12 cellular contexts compared by ENCODE assay signal in the genomic region with DNA sequence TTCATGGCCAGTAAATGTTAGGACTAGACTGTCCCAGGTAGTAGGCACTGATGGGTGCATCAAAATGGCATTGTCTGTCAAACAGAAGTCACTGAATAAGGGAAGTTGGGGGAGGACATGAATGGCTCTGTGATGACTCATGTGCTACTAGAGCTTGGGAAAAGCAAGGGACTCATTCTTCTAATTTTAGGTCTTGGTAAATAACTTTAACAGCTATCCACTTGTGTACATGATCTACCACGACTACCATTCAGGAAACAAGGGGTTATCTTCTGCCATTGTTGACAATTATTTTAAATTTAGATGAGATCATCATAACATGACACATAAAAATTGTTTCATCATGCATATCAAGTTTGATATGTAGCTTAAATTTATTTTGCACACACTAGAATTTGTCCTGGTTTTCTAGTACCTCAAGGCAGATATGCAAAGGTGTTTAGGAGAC. TPM values are rescaled to one million over a fixed set of nuclear protein-coding genes. Genes with fewer than 3 reads are reported as not detected.
DNase-seq lines count a peak whose midpoint lies in the region; ATAC-seq, FAIRE-seq and TF ChIP-seq lines count a peak whose summit lies in the region.
"Had no signal": no experiment of that assay in that cellular context is flagged by ENCODE, and none has a peak within 500 bp of the region (broad histone marks: within the 10 kb centered on the region; RNA-seq: fewer than 3 reads in every experiment).

No MANE protein-coding gene starts in this region.

- FAIRE-seq in keratinocyte (lab: Jason Lieb, UNC) (peak; percentile 89), kidney (lab: Jason Lieb, UNC) (no peak)

- no peak overlapping the region for H2AFZ ChIP-seq in keratinocyte (ENCODE audit: control insufficient read depth, low read length)

- H3K4me1 ChIP-seq in HUES64 (ENCODE audit: insufficient read depth, low read length): peaks cover 17% of the 10 kb centered on the region
- H3K4me1 ChIP-seq in keratinocyte (ENCODE audit: control insufficient read depth, extremely low read depth, insufficient read depth, low read length): no peaks in the 10 kb centered on the region
- H3K4me1 ChIP-seq in kidney (ENCODE audit: control insufficient read depth in 1 of 2, insufficient read depth in 1 of 2, low read depth in 1 of 2, low read length in 2 of 2): no peaks in the 10 kb centered on the region

- H3K27ac Mint-ChIP-seq in CD14-positive monocyte: peak overlapping the region in 2 of 7 donors; percentile 40 to 56
- no peak overlapping the region for H3K27ac Mint-ChIP-seq in activated T-helper 17 cell treated with anti-CD3 and anti-CD28 coated beads, Interleukin-2, amount 50 U/mL, for 72 hours
- H3K27ac Mint-ChIP-seq: activated naive CD4-positive, alpha-beta T cell treated with anti-CD3 and anti-CD28 coated beads, Interleukin-2, amount 50 U/mL, for 72 hours; T-helper 17 cell had no signal

- peaks cover 4% of the 10 kb centered on the region for H3K4me1 Mint-ChIP-seq in CD14-positive monocyte
- no peaks in the 10 kb centered on the region for H3K4me1 Mint-ChIP-seq in activated T-helper 17 cell treated with anti-CD3 and anti-CD28 coated beads, Interleukin-2, amount 50 U/mL, for 72 hours
- H3K4me1 Mint-ChIP-seq: T-helper 17 cell had no signal

- no peaks in the 10 kb centered on the region for H3K9me1 ChIP-seq in keratinocyte (ENCODE audit: control insufficient read depth, extremely low read depth, insufficient read depth, low read length)

- no peak overlapping the region for H3K27ac ChIP-seq in HUES64 (ENCODE audit: low read depth, low read length)
- peak overlapping the region; percentile 59 for H3K27ac ChIP-seq in keratinocyte (ENCODE audit: control insufficient read depth, insufficient read depth, low read length)
- H3K27ac ChIP-seq in kidney (ENCODE audit: low read depth in 2 of 2, low read length in 2 of 2): no peak overlapping the region
- H3K27ac ChIP-seq: neutrophil had no signal

- H3K27me3 ChIP-seq in HUES64 (ENCODE audit: insufficient read depth, low read length): peaks cover 11% of the 10 kb centered on the region
- no peaks in the 10 kb centered on the region for H3K27me3 ChIP-seq in keratinocyte (ENCODE audit: control insufficient read depth, extremely low read depth, insufficient read depth, low read length)
- H3K27me3 ChIP-seq: neutrophil had no signal

- peaks cover 24% of the 10 kb centered on the region for H4K20me1 ChIP-seq in keratinocyte (ENCODE audit: control insufficient read depth, extremely low read depth, insufficient read depth, low read length)

- no peak overlapping the region for H3K4me3 ChIP-seq in HUES64 (ENCODE audit: low read length)
- peak overlapping the region in 2 of 3 experiments; percentile 24 to 34 for H3K4me3 ChIP-seq in keratinocyte (ENCODE audit: control insufficient read depth in 2 of 3, extremely low read depth in 1 of 3, insufficient read depth in 2 of 3, low read depth in 1 of 3, low read length in 3 of 3)
- H3K4me3 ChIP-seq in kidney (ENCODE audit: low read length in 2 of 2): no peak overlapping the region

- dilution Hi-C loops in keratinocyte (cut with MboI; ENCODE audit: extremely low pct_ligation_motif_present, low sequenced_read_pairs): no loop called here

- H3K4me2 ChIP-seq in keratinocyte (ENCODE audit: control insufficient read depth, extremely low read depth, insufficient read depth, low read depth, low read length): peak overlapping the region; percentile 49

- H3K4me3 Mint-ChIP-seq in CD14-positive monocyte: no peak overlapping the region
- no peak overlapping the region for H3K4me3 Mint-ChIP-seq in activated T-helper 17 cell treated with anti-CD3 and anti-CD28 coated beads, Interleukin-2, amount 50 U/mL, for 72 hours
- H3K4me3 Mint-ChIP-seq: T-helper 17 cell had no signal

- H3K79me2 ChIP-seq in keratinocyte (ENCODE audit: control insufficient read depth, insufficient read depth, low read length): peaks cover 24% of the 10 kb centered on the region

- TF ChIP-seq CTCF in CD14-positive monocyte (IDR thresholded peaks at IDR 0.05) (no peak), keratinocyte (optimal IDR thresholded peaks at IDR 0.05 in 1 of 3, IDR thresholded peaks at IDR 0.05 in 1 of 3, conservative IDR thresholded peaks at IDR 0.05 in 1 of 3; ENCODE audit: extremely low read depth in 1 of 3, insufficient read depth in 2 of 3, low read length in 3 of 3) (no peak), kidney (IDR thresholded peaks at IDR 0.05; ENCODE audit: borderline replicate concordance, extremely low read depth, insufficient read depth) (no peak)

- intact Hi-C loops in CD14-positive monocyte (cut with micrococcal nuclease): no loop called here
- intact Hi-C loops in kidney (cut with DNase I): no loop called here

- WGBS in HUES64: no CpG with 5 or more reads among the region's 1 CpG

- H3K36me3 ChIP-seq in HUES64 (ENCODE audit: insufficient read depth, low read length) (no peaks in the 10 kb centered on the region), keratinocyte (ENCODE audit: control insufficient read depth in 2 of 2, extremely low read depth in 1 of 2, insufficient read depth in 2 of 2, low read length in 2 of 2) (peaks cover 24 to 40% of the 10 kb centered on the region in 2 experiments), kidney (ENCODE audit: control insufficient read depth in 1 of 2, insufficient read depth in 2 of 2, low read length in 2 of 2) (no peaks in the 10 kb centered on the region)
- H3K36me3 ChIP-seq: neutrophil had no signal

- H3K9me3 ChIP-seq in HUES64 (ENCODE audit: insufficient read depth, low read depth, low read length): no peaks in the 10 kb centered on the region
- H3K9me3 ChIP-seq in keratinocyte (ENCODE audit: control insufficient read depth, low read depth, low read length): no peaks in the 10 kb centered on the region
- H3K9me3 ChIP-seq in kidney (ENCODE audit: control insufficient read depth in 1 of 2, low read length in 2 of 2): no peaks in the 10 kb centered on the region
- H3K9me3 ChIP-seq: neutrophil had no signal

- H3K9me3 Mint-ChIP-seq in CD14-positive monocyte: peaks cover 0 to 2% (median 0%) of the 10 kb centered on the region in 7 donors
- H3K9me3 Mint-ChIP-seq in activated T-helper 17 cell treated with anti-CD3 and anti-CD28 coated beads, Interleukin-2, amount 50 U/mL, for 72 hours: no peaks in the 10 kb centered on the region
- H3K9me3 Mint-ChIP-seq: activated naive CD4-positive, alpha-beta T cell treated with anti-CD3 and anti-CD28 coated beads, Interleukin-2, amount 50 U/mL, for 72 hours had no signal

- H3K9ac ChIP-seq in HUES64 (ENCODE audit: low read depth, low read length) (peak overlapping the region; percentile 8; the same call in 1 of the 2 replicates), keratinocyte (ENCODE audit: control insufficient read depth, extremely low read depth, insufficient read depth, low read length) (no peak overlapping the region), kidney (ENCODE audit: low read length in 2 of 2) (no peak overlapping the region)

- DNase-seq in CD14-positive monocyte (ENCODE audit: low spot score) (peak; percentile 50), keratinocyte (ENCODE audit: low read depth, low spot score) (peak; percentile 71), kidney (no peak)
- no peak for DNase-seq in activated CD4-positive, alpha-beta T cell treated with anti-CD3 and anti-CD28 coated beads, Interleukin-2, amount 50 U/mL, for 48 hours
- DNase-seq: DND-41, T-helper 17 cell had no signal

- H3K36me3 Mint-ChIP-seq in CD14-positive monocyte: no peaks in the 10 kb centered on the region
- peaks cover 24% of the 10 kb centered on the region for H3K36me3 Mint-ChIP-seq in activated T-helper 17 cell treated with anti-CD3 and anti-CD28 coated beads, Interleukin-2, amount 50 U/mL, for 72 hours (ENCODE audit: low read depth)

- peak; percentile 24 for ATAC-seq in activated T-helper 17 cell treated with anti-CD3 and anti-CD28 coated beads, Interleukin-2, amount 50 U/mL, for 72 hours (replicated peaks)
- ATAC-seq in HG03135 (IDR thresholded peaks at IDR 0.05; ENCODE audit: unreplicated experiment) (no peak), GM21526 (IDR thresholded peaks at IDR 0.05; ENCODE audit: low FRiP score, unreplicated experiment) (no peak)
- ATAC-seq: activated naive CD4-positive, alpha-beta T cell treated with anti-CD3 and anti-CD28 coated beads, Interleukin-2, amount 50 U/mL, for 72 hours; T-helper 17 cell had no signal

- H3K27me3 Mint-ChIP-seq in CD14-positive monocyte (ENCODE audit: low read depth in 3 of 3): peaks cover 0 to 2% (median 0%) of the 10 kb centered on the region in 3 donors
- H3K27me3 Mint-ChIP-seq in activated T-helper 17 cell treated with anti-CD3 and anti-CD28 coated beads, Interleukin-2, amount 50 U/mL, for 72 hours: no peaks in the 10 kb centered on the region

RNA-seq across cellular contexts. Expression of gene AREG, which starts 6.3 kb away (rescaled TPM):
- polyA plus RNA-seq in CD14-positive monocyte (1 to 10 TPM; 4.2 to 9.2 TPM), keratinocyte (789 to 1,566 TPM (median 1,110 TPM) in 3 replicates), kidney (ENCODE audit: insufficient read depth, low read depth, low replicate concordance) (not detected)
- not detected for polyA plus RNA-seq in HUES64 (2013, experiment 1 of 2)
- polyA plus RNA-seq in HUES64 (2013, experiment 2 of 2): not detected
- total RNA-seq in activated T-helper 17 cell treated with anti-CD3 and anti-CD28 coated beads, Interleukin-2, amount 50 U/mL, for 72 hours: under 1 TPM; 0.80 to 0.85 TPM
- 1,014 TPM for polyA plus RNA-seq in keratinocyte (2011; ENCODE audit: low read depth)
- 1,009 and 1,335 TPM in 2 replicates for polyA plus RNA-seq in keratinocyte (2011; cell fraction: cytosol; rRNA removed)
- polyA plus RNA-seq in keratinocyte (2011; cell fraction: nucleus; rRNA removed): 1,924 and 2,206 TPM in 2 replicates
- 940 and 1,075 TPM in 2 replicates for polyA plus RNA-seq in keratinocyte (2012; ENCODE audit: low replicate concordance)
- polyA minus RNA-seq in keratinocyte: 250 to 495 TPM (median 271 TPM) in 3 replicates
- 555 TPM for polyA minus RNA-seq in keratinocyte (2011; cell fraction: cytosol; rRNA and poly(A)+ RNA removed)
- polyA minus RNA-seq in keratinocyte (2011; cell fraction: nucleus; rRNA and poly(A)+ RNA removed): 568 and 706 TPM in 2 replicates
- total RNA-seq in kidney: 11.8 TPM

Comparison
In these comparisons a context has a peak if more than half of its experiments do, and no peak if none do; other contexts are left out.
1. DNase-seq: peak in CD14-positive monocyte (single experiment) and keratinocyte (single experiment); none in activated CD4-positive, alpha-beta T cell treated with anti-CD3 and anti-CD28 coated beads, Interleukin-2, amount 50 U/mL, for 48 hours (0 of 2) and kidney (single experiment).
2. H3K4me3 ChIP-seq: peak in keratinocyte (2 of 3); none in HUES64 (single experiment) and kidney (0 of 2).
3. RNA of gene AREG, which starts 6.3 kb away (polyA plus RNA-seq): 789 to 2,206 TPM in keratinocyte; 4.2 to 9.2 TPM in CD14-positive monocyte and not detected in kidney (single experiment); every median in the first group is over 10 times any median in the second.